In the genomic region with DNA sequence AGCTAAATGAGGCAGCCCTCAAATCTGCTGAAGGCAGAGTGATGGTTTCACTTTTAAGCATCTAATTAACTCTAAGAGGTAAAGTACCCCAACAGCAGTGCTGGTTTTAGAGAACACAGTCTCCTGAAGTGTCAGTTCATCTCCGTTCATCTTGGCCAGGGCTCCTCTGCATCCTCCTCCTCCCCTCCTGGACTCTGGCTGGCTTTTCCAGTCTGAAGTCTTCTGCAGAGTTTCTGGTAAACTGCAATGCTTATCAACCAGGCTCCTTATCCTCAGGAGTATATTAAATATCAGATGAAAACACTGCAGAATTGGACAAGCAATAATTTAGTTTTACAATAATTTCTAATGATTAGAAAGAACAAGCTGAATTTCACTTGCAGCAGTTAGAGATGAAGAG, we compare ENCODE assay signal across 31 cellular contexts.
"Had no signal": no experiment of that assay in that cellular context is flagged by ENCODE, and none has a peak within 500 bp of the region (broad histone marks: within the 10 kb centered on the region; RNA-seq: fewer than 3 reads in every experiment).

No MANE protein-coding gene starts in this region.

- H3K27ac ChIP-seq: KMS-11, PC-9, RWPE1, SJCRH30, SK-N-MC had no signal

- H2AFZ ChIP-seq: PC-9 had no signal

- H3K9me3 ChIP-seq: SJCRH30 had no signal

- H3K4me2 ChIP-seq: KMS-11, PC-9 had no signal

- H3K27me3 ChIP-seq: SJCRH30 had no signal

- ATAC-seq: Panc1, Right ventricle myocardium inferior, SK-N-SH treated with all-trans-retinoic acid at 6 μM for 48 hours had no signal

- H3K4me1 ChIP-seq: SJCRH30 had no signal

- DNase-seq: Karpas-422, KBM-7, MM.1S, MV-4-11, NCI-H1092, NCI-H1105, NCI-H1417 treated with DMSO at 0.1 percent for 48 hours, NCI-H1436 treated with DMSO at 0.1 percent for 48 hours, NCI-H1694 treated with DMSO at 0.1 percent for 48 hours, NCI-H187 treated with DMSO at 0.1 percent for 48 hours, NCI-H2029, NCI-H2081, NCI-H2171 treated with DMSO at 0.1 percent for 48 hours, NCI-H2227 treated with DMSO at 0.1 percent for 48 hours, NCI-H345, NCI-H446 treated with DMSO at 0.1 percent for 48 hours, NCI-H510A, NCI-H524, NCI-H526, NCI-H69, NCI-H748 treated with DMSO at 0.1 percent for 48 hours, PC-9, SHP77, SIG-M5, SJCRH30 had no signal

- H3K4me3 ChIP-seq: PC-9, SJCRH30, SK-N-MC had no signal

- H3K36me3 ChIP-seq: SJCRH30 had no signal

- H3K9ac ChIP-seq: KMS-11 had no signal
